28 cellular contexts compared by ENCODE assay signal in the genomic region with DNA sequence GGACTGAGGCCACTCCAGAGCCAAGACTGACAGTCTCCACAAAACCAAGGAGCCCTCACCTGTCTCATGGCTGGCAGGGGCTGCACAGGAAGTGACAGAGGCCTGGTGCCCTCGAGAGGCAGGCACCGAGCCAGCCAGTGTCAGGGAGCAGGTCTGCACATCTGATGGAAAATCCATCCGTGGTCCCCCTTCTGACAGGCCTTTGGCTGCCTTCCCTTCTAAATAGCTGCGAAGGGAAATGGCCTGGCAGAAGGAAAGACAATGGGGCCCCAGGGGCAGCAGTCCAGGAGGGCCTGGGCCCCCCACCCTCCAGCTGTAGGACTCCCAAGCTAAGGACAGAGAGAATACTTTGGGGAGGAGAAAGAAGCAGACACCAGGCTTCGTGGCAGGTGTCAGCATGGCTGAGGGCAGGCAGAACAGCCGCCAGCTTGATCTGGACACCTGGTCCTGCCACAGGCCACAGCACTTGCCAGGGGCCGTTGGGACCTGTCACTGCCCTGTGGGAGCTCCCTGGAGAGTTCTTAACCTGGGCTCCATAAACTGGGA. TPM values are rescaled to one million over a fixed set of nuclear protein-coding genes. Genes with fewer than 3 reads are reported as not detected.
A peak's percentile ranks its signal among the peaks of the same experiment; 100 is the strongest.
DNase-seq lines count a peak whose midpoint lies in the region; ATAC-seq and TF ChIP-seq lines count a peak whose summit lies in the region.
"Had no signal": no experiment of that assay in that cellular context is flagged by ENCODE, and none has a peak within 500 bp of the region (broad histone marks: within the 10 kb centered on the region; RNA-seq: fewer than 3 reads in every experiment).

No MANE protein-coding gene starts in this region.

- DNase-seq in SK-N-SH (peak; percentile 80), IMR-90 (no peak), glutamatergic neuron (peak; percentile 41), sigmoid colon (peak; percentile 48), DMS153 treated with DMSO at 0.1 percent for 48 hours (lab: John Stamatoyannopoulos, UW; ENCODE audit: unreplicated experiment) (no peak), T-helper 9 cell (no peak)
- no peak for DNase-seq in activated T-cell treated with anti-CD3 and anti-CD28 coated beads, Interleukin-2, amount 50 U/mL, for 4 hours
- DNase-seq: activated CD4-positive, alpha-beta T cell treated with anti-CD3 and anti-CD28 coated beads, Interleukin-2, amount 50 U/mL, for 48 hours; activated T-cell treated with anti-CD3 and anti-CD28 coated beads, Interleukin-2, amount 50 U/mL, for 72 hours; C1 segment of cervical spinal cord; foreskin melanocyte; GDM1; HFFc6; NCI-H1436; nephron progenitor cell; SIG-M5; stimulated activated CD4-positive, alpha-beta T cell treated with anti-CD3 and anti-CD28 coated beads, Interleukin-4, amount 100 ng/mL, for 24 hours; T-helper 17 cell; transverse colon; WERI-Rb-1 had no signal

- H3K27ac ChIP-seq in SK-N-SH (ENCODE audit: low read depth in 2 of 2, low read length in 1 of 2) = peak overlapping the region in 1 of 2 experiments; percentile 96; a peak in 2 of 4 replicates
- H3K27ac ChIP-seq in IMR-90 (ENCODE audit: insufficient read depth, low read length) = no peak overlapping the region
- H3K27ac ChIP-seq in sigmoid colon = no peak overlapping the region
- H3K27ac ChIP-seq: ascending aorta, transverse colon, WERI-Rb-1 had no signal

- peaks cover 32% of the 10 kb centered on the region for H3K9me1 ChIP-seq in IMR-90 (ENCODE audit: insufficient read depth, low read length)

- H3K9ac ChIP-seq in SK-N-SH (no peak overlapping the region), IMR-90 (ENCODE audit: low read depth, low read length) (no peak overlapping the region)

- WGBS in SK-N-SH (ENCODE audit: low lambda C conversion rate) = 5% methylated on average over 4 of the region's 7 CpGs
- 77% methylated on average over 2 of the region's 7 CpGs; no CpG with 5 or more reads in 1 of the 2 experiments for WGBS in IMR-90 (ENCODE audit: extremely low coverage in 2 of 2, insufficient read length in 1 of 2), 2 experiments
- WGBS in sigmoid colon, 2 donors = 49 to 50% methylated on average over 7 of the region's 7 CpGs

- H3K18ac ChIP-seq in IMR-90 (ENCODE audit: low read depth, low read length) = no peak overlapping the region

- H3K4me1 ChIP-seq in SK-N-SH (ENCODE audit: control insufficient read depth in 1 of 2, insufficient read depth in 2 of 2, low read depth in 1 of 2, low read length in 1 of 2) (peaks cover 0 to 91% of the 10 kb centered on the region in 2 experiments; a peak in 1 of 4 replicates), IMR-90 (ENCODE audit: control insufficient read depth, insufficient read depth, low read length) (peaks cover 17% of the 10 kb centered on the region), sigmoid colon (peaks cover 0 to 15% (median 7%) of the 10 kb centered on the region in 4 donors)
- H3K4me1 ChIP-seq: ascending aorta, transverse colon had no signal

- H3K9me3 ChIP-seq in SK-N-SH (no peaks in the 10 kb centered on the region), IMR-90 (ENCODE audit: control insufficient read depth, insufficient read depth, low read length) (no peaks in the 10 kb centered on the region), sigmoid colon (no peaks in the 10 kb centered on the region)
- H3K9me3 ChIP-seq: ascending aorta, transverse colon had no signal

- no peak overlapping the region for H2BK20ac ChIP-seq in IMR-90 (ENCODE audit: low read depth, low read length)

- H2AK9ac ChIP-seq in IMR-90 (replicated peaks; ENCODE audit: low read depth, low read length, poor library complexity) = peak overlapping the region; percentile 50

- H3K4me3 Mint-ChIP-seq in glutamatergic neuron (ENCODE audit: unreplicated experiment) = peak overlapping the region; percentile 48
- H3K4me3 Mint-ChIP-seq in activated T-cell treated with anti-CD3 and anti-CD28 coated beads, Interleukin-2, amount 50 U/mL, for 4 hours = no peak overlapping the region
- H3K4me3 Mint-ChIP-seq: activated T-cell treated with anti-CD3 and anti-CD28 coated beads, Interleukin-2, amount 50 U/mL, for 72 hours; HFFc6; memory B cell; nephron progenitor cell; stimulated activated naive CD8-positive, alpha-beta T cell treated with anti-CD3 and anti-CD28 coated beads, Interleukin-15, Interleukin-2, amounts not matched to agents 100 ng/mL and 50 ng/mL, for 24 hours; T-helper 17 cell had no signal

- H3K27me3 ChIP-seq in SK-N-SH (ENCODE audit: insufficient read depth) (no peaks in the 10 kb centered on the region), IMR-90 (ENCODE audit: control insufficient read depth, insufficient read depth, low read length) (no peaks in the 10 kb centered on the region), sigmoid colon (no peaks in the 10 kb centered on the region)
- H3K27me3 ChIP-seq: ascending aorta, transverse colon had no signal

- CTCF ChIA-PET in SK-N-SH (lab: Yijun Ruan, JAX) = interaction anchor here (0.6 to 6.3 kb wide), 24 partner anchors 9 to 170 kb away, joined by 3 to 46 read pairs (median 4); no protein-coding TSS in a partner anchor
- CTCF ChIA-PET in IMR-90 (lab: Yijun Ruan, JAX) = interaction anchor here (0.6 kb wide), 1 partner anchor 62 kb away, joined by 3 read pairs; no protein-coding TSS in a partner anchor

- H3K36me3 Mint-ChIP-seq in glutamatergic neuron (ENCODE audit: unreplicated experiment) = no peaks in the 10 kb centered on the region
- H3K36me3 Mint-ChIP-seq in activated T-cell treated with anti-CD3 and anti-CD28 coated beads, Interleukin-2, amount 50 U/mL, for 4 hours (ENCODE audit: insufficient read depth) = no peaks in the 10 kb centered on the region
- H3K36me3 Mint-ChIP-seq: activated naive CD4-positive, alpha-beta T cell treated with anti-CD3 and anti-CD28 coated beads, Interleukin-2, amount 50 U/mL, for 72 hours had no signal

- H2AK5ac ChIP-seq in IMR-90 (ENCODE audit: low read depth, low read length) = peak overlapping the region; percentile 30

- no peak overlapping the region for H3K23ac ChIP-seq in IMR-90 (ENCODE audit: low read depth, low read length)

- no peaks in the 10 kb centered on the region for H4K20me1 ChIP-seq in SK-N-SH (ENCODE audit: insufficient read depth)
- peaks cover 38% of the 10 kb centered on the region for H4K20me1 ChIP-seq in IMR-90 (ENCODE audit: insufficient read depth, low read length)

- peaks cover 22% of the 10 kb centered on the region for H3K27me3 Mint-ChIP-seq in glutamatergic neuron (ENCODE audit: unreplicated experiment)
- peaks cover 16% of the 10 kb centered on the region for H3K27me3 Mint-ChIP-seq in activated T-cell treated with anti-CD3 and anti-CD28 coated beads, Interleukin-2, amount 50 U/mL, for 4 hours (ENCODE audit: low read depth)

- H3K79me2 ChIP-seq in SK-N-SH (ENCODE audit: insufficient read depth) = no peaks in the 10 kb centered on the region

- TF ChIP-seq CTCF in SK-N-SH (IDR thresholded peaks at IDR 0.05) (no peak), IMR-90 (conservative IDR thresholded peaks at IDR 0.05; ENCODE audit: low read depth, low read length) (no peak), glutamatergic neuron (IDR thresholded peaks at IDR 0.05; ENCODE audit: partially characterized antibody, unreplicated experiment) (no peak), sigmoid colon (IDR thresholded peaks at IDR 0.05) (no peak)

- in situ Hi-C loops in IMR-90 (cut with MboI; ENCODE audit: low sequenced_read_pairs) = no loop called here

- H3K14ac ChIP-seq in IMR-90 (replicated peaks; ENCODE audit: low read depth, low read length) = 0 out of 2 replicates have a peak overlapping the region, but pooled peaks have one; percentile 11

- dilution Hi-C loops in IMR-90 (cut with HindIII; ENCODE audit: low sequenced_read_pairs, unreplicated experiment) = no loop called here

- H3K4me3 ChIP-seq in SK-N-SH (ENCODE audit: low read depth in 2 of 2, low read length in 1 of 2) (no peak overlapping the region; a peak in 1 of 4 replicates), IMR-90 (ENCODE audit: insufficient read depth, low read depth, low read length) (no peak overlapping the region), sigmoid colon (no peak overlapping the region)
- H3K4me3 ChIP-seq: ascending aorta, transverse colon had no signal

- TF ChIP-seq POLR2A in IMR-90 (IDR thresholded peaks at IDR 0.05; ENCODE audit: low read depth, low read length) (no peak), sigmoid colon (IDR thresholded peaks at IDR 0.05) (no peak)

- TF ChIP-seq RAD21 in SK-N-SH (IDR thresholded peaks at IDR 0.05; ENCODE audit: low read length) = peak; percentile 72
- no peak for TF ChIP-seq RAD21 in IMR-90 (IDR thresholded peaks at IDR 0.05; ENCODE audit: low read length)

- H3K4me2 ChIP-seq in SK-N-SH (no peak overlapping the region), IMR-90 (ENCODE audit: low read depth, low read length) (no peak overlapping the region)

- peak in 1 of 2 experiments; percentile 51; a peak in 2 of 4 replicates for TF ChIP-seq EP300 in SK-N-SH (IDR thresholded peaks at IDR 0.05; ENCODE audit: borderline replicate concordance in 1 of 2, low read depth in 1 of 2, low read length in 1 of 2)
- no peak for TF ChIP-seq EP300 in sigmoid colon (IDR thresholded peaks at IDR 0.05)

- H3K4ac ChIP-seq in IMR-90 (ENCODE audit: low read depth, low read length) = no peak overlapping the region

- peaks cover 17% of the 10 kb centered on the region for H3K9me3 Mint-ChIP-seq in glutamatergic neuron (ENCODE audit: unreplicated experiment)
- H3K9me3 Mint-ChIP-seq in activated T-cell treated with anti-CD3 and anti-CD28 coated beads, Interleukin-2, amount 50 U/mL, for 4 hours = no peaks in the 10 kb centered on the region
- H3K9me3 Mint-ChIP-seq: activated naive CD4-positive, alpha-beta T cell treated with anti-CD3 and anti-CD28 coated beads, Interleukin-2, amount 50 U/mL, for 72 hours; activated T-cell treated with anti-CD3 and anti-CD28 coated beads, Interleukin-2, amount 50 U/mL, for 72 hours; HFFc6; stimulated activated naive CD8-positive, alpha-beta T cell treated with anti-CD3 and anti-CD28 coated beads, Interleukin-15, Interleukin-2, amounts not matched to agents 100 ng/mL and 50 ng/mL, for 24 hours had no signal

- POLR2A ChIA-PET in SK-N-SH (lab: Yijun Ruan, JAX) (interaction anchor here (0.9 kb wide), 1 partner anchor 9 kb away, joined by 4 read pairs; no protein-coding TSS in a partner anchor), IMR-90 (lab: Charles Lee; ENCODE audit: unreplicated experiment) (no interaction called here)

- no peak overlapping the region for H2BK5ac ChIP-seq in IMR-90 (ENCODE audit: low read depth, low read length, poor library complexity, severe bottlenecking)

- no peak overlapping the region for H4K91ac ChIP-seq in IMR-90 (ENCODE audit: insufficient read depth, low read depth, low read length)

- intact Hi-C loops in IMR-90 (cut with micrococcal nuclease) = no loop called here
- intact Hi-C loops in sigmoid colon (cut with DNase I) = no loop called here

- H2BK120ac ChIP-seq in IMR-90 (ENCODE audit: low read depth, low read length) = no peak overlapping the region

- H3K9me2 ChIP-seq in SK-N-SH = no peaks in the 10 kb centered on the region

- H2AFZ ChIP-seq in SK-N-SH (ENCODE audit: low read depth) (no peak overlapping the region), IMR-90 (replicated peaks; ENCODE audit: low read length, poor library complexity) (peak overlapping the region; percentile 65)

- no peak overlapping the region for H4K8ac ChIP-seq in IMR-90 (ENCODE audit: low read depth in 2 of 2, low read length in 2 of 2)

- ATAC-seq in SK-N-SH treated with all-trans-retinoic acid at 6 μM for 48 hours (no peak), IMR-90 (ENCODE audit: low read depth) (no peak)
- no peak for ATAC-seq in activated T-cell treated with anti-CD3 and anti-CD28 coated beads, Interleukin-2, amount 50 U/mL, for 4 hours
- ATAC-seq: activated naive CD4-positive, alpha-beta T cell treated with anti-CD3 and anti-CD28 coated beads, Interleukin-2, amount 50 U/mL, for 72 hours; activated T-cell treated with anti-CD3 and anti-CD28 coated beads, Interleukin-2, amount 50 U/mL, for 72 hours; T-helper 17 cell had no signal

- no peak overlapping the region for H3K56ac ChIP-seq in IMR-90 (ENCODE audit: extremely low read depth, insufficient read depth, low read length)

- no peaks in the 10 kb centered on the region for H3F3A ChIP-seq in SK-N-SH (replicated peaks; ENCODE audit: insufficient read depth)

- H3K27ac Mint-ChIP-seq in glutamatergic neuron (ENCODE audit: unreplicated experiment) = peak overlapping the region; percentile 43
- H3K27ac Mint-ChIP-seq: activated naive CD4-positive, alpha-beta T cell treated with anti-CD3 and anti-CD28 coated beads, Interleukin-2, amount 50 U/mL, for 72 hours; activated T-cell treated with anti-CD3 and anti-CD28 coated beads, Interleukin-2, amount 50 U/mL, for 72 hours; memory B cell; nephron progenitor cell; progenitor cell of endocrine pancreas; stimulated activated naive CD8-positive, alpha-beta T cell treated with anti-CD3 and anti-CD28 coated beads, Interleukin-15, Interleukin-2, amounts not matched to agents 100 ng/mL and 50 ng/mL, for 24 hours; T-helper 17 cell had no signal

- no peak overlapping the region for H4K5ac ChIP-seq in IMR-90 (ENCODE audit: low read depth, low read length)

- H3K79me1 ChIP-seq in IMR-90 (ENCODE audit: low read depth in 1 of 2, low read length in 2 of 2) = peaks cover 28 to 86% of the 10 kb centered on the region in 2 experiments

- BruUV-seq in IMR-90 (replicated peaks; lab: Mats Ljungman, UMichigan) = no TSS peak

- no peaks in the 10 kb centered on the region for H3K36me3 ChIP-seq in SK-N-SH (replicated peaks in 1 of 2; ENCODE audit: control insufficient read depth in 1 of 2, insufficient read depth in 2 of 2, low read length in 1 of 2)
- no peaks in the 10 kb centered on the region for H3K36me3 ChIP-seq in IMR-90 (ENCODE audit: control insufficient read depth, insufficient read depth, low read length)
- H3K36me3 ChIP-seq in sigmoid colon = no peaks in the 10 kb centered on the region
- H3K36me3 ChIP-seq: ascending aorta, transverse colon, WERI-Rb-1 had no signal

- H3K4me1 Mint-ChIP-seq in glutamatergic neuron (ENCODE audit: low read depth, unreplicated experiment) = peaks cover 59% of the 10 kb centered on the region
- no peaks in the 10 kb centered on the region for H3K4me1 Mint-ChIP-seq in activated T-cell treated with anti-CD3 and anti-CD28 coated beads, Interleukin-2, amount 50 U/mL, for 4 hours (ENCODE audit: low read depth)
- H3K4me1 Mint-ChIP-seq: memory B cell, T-helper 17 cell had no signal

- no peak overlapping the region for H2BK15ac ChIP-seq in IMR-90 (ENCODE audit: low read depth, low read length)

RNA-seq across cellular contexts. Expression of gene ADAMTS2, which starts 22.2 kb away (rescaled TPM):
- polyA plus RNA-seq in SK-N-SH (2012; rRNA removed) (0.12 and 0.57 TPM in 2 replicates), IMR-90 (2012; rRNA removed) (58.8 and 68.2 TPM in 2 replicates), sigmoid colon (1 to 10 TPM in 2 of 3 donors, under 1 TPM in 1; 0.69 to 5.9 (median 1.2) TPM)
- polyA plus RNA-seq in SK-N-SH (2012; cell fraction: cytosol; rRNA removed) = 0.21 and 0.67 TPM in 2 replicates
- 0.44 and 1.1 TPM in 2 replicates for polyA plus RNA-seq in SK-N-SH (2012; cell fraction: nucleus; rRNA removed)
- total RNA-seq in IMR-90 (2012; rRNA removed) (18.3 and 19.0 TPM in 2 replicates), glutamatergic neuron (ENCODE audit: unreplicated experiment) (23.5 TPM), sigmoid colon (10 to 100 TPM in 3 of 4 donors, 1 to 10 TPM in 1; 9.2 to 33.2 (median 14.6) TPM)
- 45.1 and 77.2 TPM in 2 replicates for polyA plus RNA-seq in IMR-90 (2012; cell fraction: cytosol; rRNA removed)
- 77.0 and 118 TPM in 2 replicates for polyA plus RNA-seq in IMR-90 (2012; cell fraction: nucleus; rRNA removed; ENCODE audit: low replicate concordance)
- total RNA-seq in activated T-cell treated with anti-CD3 and anti-CD28 coated beads, Interleukin-2, amount 50 U/mL, for 4 hours = under 1 TPM; 0.05 to 0.41 (median 0.13) TPM
- total RNA-seq: activated naive CD4-positive, alpha-beta T cell treated with anti-CD3 and anti-CD28 coated beads, Interleukin-2, amount 50 U/mL, for 72 hours; activated T-cell treated with anti-CD3 and anti-CD28 coated beads, Interleukin-2, amount 50 U/mL, for 72 hours; OCI-LY7; T-helper 17 cell had no signal
- polyA plus RNA-seq: keratinocyte had no signal

Comparison
In these comparisons a context has a peak if more than half of its experiments do, and no peak if none do; other contexts are left out.
1. DNase-seq: peak in SK-N-SH (single experiment), glutamatergic neuron (single experiment) and sigmoid colon (single experiment); none in IMR-90 (single experiment), DMS153 treated with DMSO at 0.1 percent for 48 hours (single experiment), activated T-cell treated with anti-CD3 and anti-CD28 coated beads, Interleukin-2, amount 50 U/mL, for 4 hours (single experiment) and T-helper 9 cell (single experiment).
2. RNA of gene ADAMTS2, which starts 22.2 kb away (total RNA-seq): 23.5 TPM in glutamatergic neuron (single experiment), 18.3 to 19.0 TPM in IMR-90 and 9.2 to 33.2 TPM in sigmoid colon; 0.05 to 0.41 TPM in activated T-cell treated with anti-CD3 and anti-CD28 coated beads, Interleukin-2, amount 50 U/mL, for 4 hours; every median in the first group is over 4 times any median in the second.